ENCODE assay signal across 11 cellular contexts in genomic region chr14:36747411-36748184, GRCh38.
DNase-seq lines count a peak whose midpoint lies in the region; ATAC-seq and TF ChIP-seq lines count a peak whose summit lies in the region.
"Had no signal": no experiment of that assay in that cellular context is flagged by ENCODE, and none has a peak within 500 bp of the region (broad histone marks: within the 10 kb centered on the region; RNA-seq: fewer than 3 reads in every experiment).

No MANE protein-coding gene starts in this region.

- no peaks in the 10 kb centered on the region for H3K36me3 Mint-ChIP-seq in osteocyte (ENCODE audit: unreplicated experiment)

- H3K4me3 ChIP-seq in LNCaP clone FGC (ENCODE audit: low read depth, low read length) (no peak overlapping the region), choroid plexus epithelial cell (ENCODE audit: low read depth, low read length) (no peak overlapping the region)
- H3K4me3 ChIP-seq: BLaER1 treated with 17β-estradiol and CSF1 and Interleukin-3, amounts not matched to agents 10 nM and 100 nM had no signal

- H3K27me3 Mint-ChIP-seq in osteocyte (ENCODE audit: unreplicated experiment): peaks cover 23% of the 10 kb centered on the region

- H3K4me1 Mint-ChIP-seq in osteocyte (ENCODE audit: unreplicated experiment): no peaks in the 10 kb centered on the region
- H3K4me1 Mint-ChIP-seq: activated T-helper 17 cell treated with anti-CD3 and anti-CD28 coated beads, Interleukin-2, amount 50 U/mL, for 72 hours had no signal

- no peak for ATAC-seq in HG02759 (IDR thresholded peaks at IDR 0.05; ENCODE audit: unreplicated experiment)
- ATAC-seq: activated T-helper 17 cell treated with anti-CD3 and anti-CD28 coated beads, Interleukin-2, amount 50 U/mL, for 72 hours had no signal

- peak; percentile 56 for TF ChIP-seq CTCF in LNCaP clone FGC (IDR thresholded peaks at IDR 0.05; ENCODE audit: control insufficient read depth, extremely low read depth, insufficient read depth)
- peak; percentile 66 for TF ChIP-seq CTCF in choroid plexus epithelial cell (conservative IDR thresholded peaks at IDR 0.05; ENCODE audit: low read depth, low read length)
- TF ChIP-seq CTCF in osteocyte (IDR thresholded peaks at IDR 0.05): peak; percentile 56

- no peak overlapping the region for H3K27ac Mint-ChIP-seq in osteocyte (ENCODE audit: unreplicated experiment)
- H3K27ac Mint-ChIP-seq: activated T-helper 17 cell treated with anti-CD3 and anti-CD28 coated beads, Interleukin-2, amount 50 U/mL, for 72 hours had no signal

- DNase-seq in NCI-H2107 treated with DMSO at 0.1 percent for 48 hours (lab: John Stamatoyannopoulos, UW; ENCODE audit: unreplicated experiment) (peak; percentile 37), NCI-H2107 (lab: John Stamatoyannopoulos, UW) (no peak), LNCaP clone FGC (ENCODE audit: low read depth) (no peak), choroid plexus epithelial cell (ENCODE audit: low read depth) (peak; percentile 16), osteocyte (ENCODE audit: extremely low spot score, unreplicated experiment) (no peak), amniotic stem cell (lab: John Stamatoyannopoulos, UW) (no peak), NCI-H128 (lab: John Stamatoyannopoulos, UW; ENCODE audit: unreplicated experiment) (no peak)
- DNase-seq: kidney glomerular epithelial cell had no signal

- H3K4me3 Mint-ChIP-seq in osteocyte (ENCODE audit: unreplicated experiment): no peak overlapping the region
- H3K4me3 Mint-ChIP-seq: activated T-helper 17 cell treated with anti-CD3 and anti-CD28 coated beads, Interleukin-2, amount 50 U/mL, for 72 hours had no signal

- H3K9me3 Mint-ChIP-seq in osteocyte (ENCODE audit: unreplicated experiment): peaks cover 10% of the 10 kb centered on the region

Comparison
In these comparisons a context has a peak if more than half of its experiments do, and no peak if none do; other contexts are left out.
1. DNase-seq: peak in NCI-H2107 treated with DMSO at 0.1 percent for 48 hours (single experiment) and choroid plexus epithelial cell (single experiment); none in NCI-H2107 (single experiment), LNCaP clone FGC (single experiment), osteocyte (single experiment), amniotic stem cell (single experiment) and NCI-H128 (single experiment).
2. Peak in every context shown above with its lines, with median percentiles within 50 percentile points of each other: CTCF ChIP-seq.